Comparison of ENCODE assay signal across 1 cellular context in the genomic region with DNA sequence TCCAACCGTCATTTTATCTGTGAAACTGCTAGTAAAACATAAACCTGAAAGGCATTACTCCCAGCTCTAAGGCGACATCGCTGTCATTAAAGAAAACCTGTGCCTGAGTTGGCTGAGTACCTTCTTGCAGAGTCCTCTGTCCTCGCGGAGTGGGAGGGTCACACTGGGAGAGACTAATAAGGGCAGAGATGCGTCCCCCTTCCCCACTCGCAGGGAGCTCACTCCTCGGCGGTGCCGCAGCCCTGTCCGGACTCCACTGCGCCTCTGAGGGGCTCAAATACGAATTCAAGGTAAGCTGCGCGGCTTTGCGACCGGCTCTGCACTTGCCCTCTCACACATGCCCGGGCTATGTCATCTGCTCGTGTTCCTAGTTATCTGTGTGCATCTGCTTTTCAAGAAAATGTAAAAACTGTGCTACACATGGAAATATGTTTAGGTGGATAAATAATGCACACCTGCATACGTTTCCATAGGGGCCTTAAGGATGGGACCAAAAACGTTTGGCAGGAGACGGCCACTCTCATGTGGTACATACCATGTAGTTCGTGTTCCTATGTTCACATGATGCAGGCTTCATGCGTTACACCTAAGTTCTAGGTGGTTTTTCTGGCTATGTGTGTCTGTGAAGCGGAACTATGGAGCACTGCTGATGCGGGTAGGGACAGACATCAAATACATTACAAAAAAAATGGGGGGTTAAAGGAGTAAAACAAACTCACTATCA.
TF ChIP-seq lines count a peak whose summit lies in the region.

A gene (plus strand): TSS at position 206 of the 724 bp plus-strand sequence. CDS start 13,012 bp downstream, outside the sequence.

TF ChIP-seq in HEK293, 187 proteins besides CTCF, POLR2A, EP300 and RAD21 (continued from another document and continues in another):
- TF ChIP-seq, protein P1, sequence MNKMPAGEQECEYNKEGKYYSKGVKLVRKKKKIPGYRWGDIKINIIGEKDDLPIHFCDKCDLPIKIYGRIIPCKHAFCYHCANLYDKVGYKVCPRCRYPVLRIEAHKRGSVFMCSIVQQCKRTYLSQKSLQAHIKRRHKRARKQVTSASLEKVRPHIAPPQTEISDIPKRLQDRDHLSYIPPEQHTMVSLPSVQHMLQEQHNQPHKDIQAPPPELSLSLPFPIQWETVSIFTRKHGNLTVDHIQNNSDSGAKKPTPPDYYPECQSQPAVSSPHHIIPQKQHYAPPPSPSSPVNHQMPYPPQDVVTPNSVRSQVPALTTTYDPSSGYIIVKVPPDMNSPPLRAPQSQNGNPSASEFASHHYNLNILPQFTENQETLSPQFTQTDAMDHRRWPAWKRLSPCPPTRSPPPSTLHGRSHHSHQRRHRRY (tag by site-specific recombination; IDR thresholded peaks at IDR 0.05), result no peak
- TF ChIP-seq HOXC10 (CRISPR knock-in tag; IDR thresholded peaks at IDR 0.05) (no peak), ZNF23 (tag by site-specific recombination; IDR thresholded peaks at IDR 0.05; ENCODE audit: borderline replicate concordance) (no peak), KLF8 (tag by site-specific recombination; IDR thresholded peaks at IDR 0.05) (0 out of 2 replicates have a peak, but pooled peaks have one; percentile 19), ZNF184 (tag by site-specific recombination; IDR thresholded peaks at IDR 0.05) (no peak), HOXA7 (CRISPR knock-in tag; IDR thresholded peaks at IDR 0.05; ENCODE audit: borderline replicate concordance) (no peak), ZBTB1 (tag by site-specific recombination; IDR thresholded peaks at IDR 0.05) (no peak), ZNF202 (tag by site-specific recombination; IDR thresholded peaks at IDR 0.05; ENCODE audit: borderline replicate concordance) (no peak), ZNF155 (tag by site-specific recombination; IDR thresholded peaks at IDR 0.05) (no peak), ZNF239 (tag by site-specific recombination; IDR thresholded peaks at IDR 0.05) (no peak), ZNF585B (tag by site-specific recombination; IDR thresholded peaks at IDR 0.05) (no peak), PRDM1 (tag by site-specific recombination; IDR thresholded peaks at IDR 0.05) (no peak), ZNF514 (tag by site-specific recombination; IDR thresholded peaks at IDR 0.05) (no peak), MZF1 (tag by site-specific recombination; IDR thresholded peaks at IDR 0.05; ENCODE audit: borderline replicate concordance) (peak; percentile 81; the same call in 1 of the 2 replicates), KLF10 (tag by site-specific recombination; IDR thresholded peaks at IDR 0.05) (no peak), ZBTB8A (tag by site-specific recombination; IDR thresholded peaks at IDR 0.05) (peak; percentile 62), ZSCAN30 (tag by site-specific recombination; IDR thresholded peaks at IDR 0.05) (no peak), ZNF664 (tag by site-specific recombination; IDR thresholded peaks at IDR 0.05) (no peak), ZNF623 (tag by site-specific recombination; IDR thresholded peaks at IDR 0.05) (no peak), ZNF157 (tag by site-specific recombination; IDR thresholded peaks at IDR 0.05) (no peak), ZNF670 (tag by site-specific recombination; IDR thresholded peaks at IDR 0.05; ENCODE audit: low read depth) (no peak), ZNF211 (tag by site-specific recombination; IDR thresholded peaks at IDR 0.05; ENCODE audit: low read depth) (no peak), TRIM28 (IDR thresholded peaks at IDR 0.05; ENCODE audit: borderline replicate concordance, low read length) (peak; percentile 58; the same call in 1 of the 2 replicates), ZNF426 (tag by site-specific recombination; IDR thresholded peaks at IDR 0.05) (no peak), ZNF248 (tag by site-specific recombination; IDR thresholded peaks at IDR 0.05) (no peak), ZNF626 (tag by site-specific recombination; IDR thresholded peaks at IDR 0.05) (no peak), ZNF677 (tag by site-specific recombination; IDR thresholded peaks at IDR 0.05) (no peak), WT1 (tag by site-specific recombination; IDR thresholded peaks at IDR 0.05) (0 out of 2 replicates have a peak, but pooled peaks have one; percentile 10), ZNF133 (tag by site-specific recombination; IDR thresholded peaks at IDR 0.05) (no peak), ZNF394 (tag by site-specific recombination; IDR thresholded peaks at IDR 0.05; ENCODE audit: borderline replicate concordance) (no peak), KLF1 (tag by site-specific recombination; IDR thresholded peaks at IDR 0.05) (no peak), SALL2 (tag by site-specific recombination; IDR thresholded peaks at IDR 0.05; ENCODE audit: borderline replicate concordance) (no peak)
- TF ChIP-seq, protein P2, sequence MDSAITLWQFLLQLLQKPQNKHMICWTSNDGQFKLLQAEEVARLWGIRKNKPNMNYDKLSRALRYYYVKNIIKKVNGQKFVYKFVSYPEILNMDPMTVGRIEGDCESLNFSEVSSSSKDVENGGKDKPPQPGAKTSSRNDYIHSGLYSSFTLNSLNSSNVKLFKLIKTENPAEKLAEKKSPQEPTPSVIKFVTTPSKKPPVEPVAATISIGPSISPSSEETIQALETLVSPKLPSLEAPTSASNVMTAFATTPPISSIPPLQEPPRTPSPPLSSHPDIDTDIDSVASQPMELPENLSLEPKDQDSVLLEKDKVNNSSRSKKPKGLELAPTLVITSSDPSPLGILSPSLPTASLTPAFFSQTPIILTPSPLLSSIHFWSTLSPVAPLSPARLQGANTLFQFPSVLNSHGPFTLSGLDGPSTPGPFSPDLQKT (IDR thresholded peaks at IDR 0.05; ENCODE audit: borderline replicate concordance, low read depth, low read length), result no peak
- TF ChIP-seq, protein P3, sequence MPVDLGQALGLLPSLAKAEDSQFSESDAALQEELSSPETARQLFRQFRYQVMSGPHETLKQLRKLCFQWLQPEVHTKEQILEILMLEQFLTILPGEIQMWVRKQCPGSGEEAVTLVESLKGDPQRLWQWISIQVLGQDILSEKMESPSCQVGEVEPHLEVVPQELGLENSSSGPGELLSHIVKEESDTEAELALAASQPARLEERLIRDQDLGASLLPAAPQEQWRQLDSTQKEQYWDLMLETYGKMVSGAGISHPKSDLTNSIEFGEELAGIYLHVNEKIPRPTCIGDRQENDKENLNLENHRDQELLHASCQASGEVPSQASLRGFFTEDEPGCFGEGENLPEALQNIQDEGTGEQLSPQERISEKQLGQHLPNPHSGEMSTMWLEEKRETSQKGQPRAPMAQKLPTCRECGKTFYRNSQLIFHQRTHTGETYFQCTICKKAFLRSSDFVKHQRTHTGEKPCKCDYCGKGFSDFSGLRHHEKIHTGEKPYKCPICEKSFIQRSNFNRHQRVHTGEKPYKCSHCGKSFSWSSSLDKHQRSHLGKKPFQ (tag by site-specific recombination; IDR thresholded peaks at IDR 0.05), result no peak
- TF ChIP-seq, protein P4, sequence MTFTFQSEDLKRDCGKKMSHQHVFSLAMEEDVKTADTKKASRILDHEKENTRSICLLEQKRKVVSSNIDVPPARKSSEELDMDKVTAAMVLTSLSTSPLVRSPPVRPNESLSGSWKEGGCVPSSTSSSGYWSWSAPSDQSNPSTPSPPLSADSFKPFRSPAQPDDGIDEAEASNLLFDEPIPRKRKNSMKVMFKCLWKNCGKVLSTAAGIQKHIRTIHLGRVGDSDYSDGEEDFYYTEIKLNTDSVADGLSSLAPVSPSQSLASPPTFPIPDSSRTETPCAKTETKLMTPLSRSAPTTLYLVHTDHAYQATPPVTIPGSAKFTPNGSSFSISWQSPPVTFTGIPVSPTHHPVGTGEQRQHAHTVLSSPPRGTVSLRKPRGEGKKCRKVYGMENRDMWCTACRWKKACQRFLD (tag by site-specific recombination; IDR thresholded peaks at IDR 0.05), result no peak
- TF ChIP-seq, protein P5, sequence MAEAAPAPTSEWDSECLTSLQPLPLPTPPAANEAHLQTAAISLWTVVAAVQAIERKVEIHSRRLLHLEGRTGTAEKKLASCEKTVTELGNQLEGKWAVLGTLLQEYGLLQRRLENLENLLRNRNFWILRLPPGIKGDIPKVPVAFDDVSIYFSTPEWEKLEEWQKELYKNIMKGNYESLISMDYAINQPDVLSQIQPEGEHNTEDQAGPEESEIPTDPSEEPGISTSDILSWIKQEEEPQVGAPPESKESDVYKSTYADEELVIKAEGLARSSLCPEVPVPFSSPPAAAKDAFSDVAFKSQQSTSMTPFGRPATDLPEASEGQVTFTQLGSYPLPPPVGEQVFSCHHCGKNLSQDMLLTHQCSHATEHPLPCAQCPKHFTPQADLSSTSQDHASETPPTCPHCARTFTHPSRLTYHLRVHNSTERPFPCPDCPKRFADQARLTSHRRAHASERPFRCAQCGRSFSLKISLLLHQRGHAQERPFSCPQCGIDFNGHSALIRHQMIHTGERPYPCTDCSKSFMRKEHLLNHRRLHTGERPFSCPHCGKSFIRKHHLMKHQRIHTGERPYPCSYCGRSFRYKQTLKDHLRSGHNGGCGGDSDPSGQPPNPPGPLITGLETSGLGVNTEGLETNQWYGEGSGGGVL (tag by site-specific recombination; IDR thresholded peaks at IDR 0.05), result no peak
- TF ChIP-seq, protein P6, sequence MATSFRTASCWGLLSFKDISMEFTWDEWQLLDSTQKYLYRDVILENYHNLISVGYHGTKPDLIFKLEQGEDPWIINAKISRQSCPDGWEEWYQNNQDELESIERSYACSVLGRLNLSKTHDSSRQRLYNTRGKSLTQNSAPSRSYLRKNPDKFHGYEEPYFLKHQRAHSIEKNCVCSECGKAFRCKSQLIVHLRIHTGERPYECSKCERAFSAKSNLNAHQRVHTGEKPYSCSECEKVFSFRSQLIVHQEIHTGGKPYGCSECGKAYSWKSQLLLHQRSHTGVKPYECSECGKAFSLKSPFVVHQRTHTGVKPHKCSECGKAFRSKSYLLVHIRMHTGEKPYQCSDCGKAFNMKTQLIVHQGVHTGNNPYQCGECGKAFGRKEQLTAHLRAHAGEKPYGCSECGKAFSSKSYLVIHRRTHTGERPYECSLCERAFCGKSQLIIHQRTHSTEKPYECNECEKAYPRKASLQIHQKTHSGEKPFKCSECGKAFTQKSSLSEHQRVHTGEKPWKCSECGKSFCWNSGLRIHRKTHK (tag by site-specific recombination; IDR thresholded peaks at IDR 0.05), result no peak
- TF ChIP-seq, protein P7, sequence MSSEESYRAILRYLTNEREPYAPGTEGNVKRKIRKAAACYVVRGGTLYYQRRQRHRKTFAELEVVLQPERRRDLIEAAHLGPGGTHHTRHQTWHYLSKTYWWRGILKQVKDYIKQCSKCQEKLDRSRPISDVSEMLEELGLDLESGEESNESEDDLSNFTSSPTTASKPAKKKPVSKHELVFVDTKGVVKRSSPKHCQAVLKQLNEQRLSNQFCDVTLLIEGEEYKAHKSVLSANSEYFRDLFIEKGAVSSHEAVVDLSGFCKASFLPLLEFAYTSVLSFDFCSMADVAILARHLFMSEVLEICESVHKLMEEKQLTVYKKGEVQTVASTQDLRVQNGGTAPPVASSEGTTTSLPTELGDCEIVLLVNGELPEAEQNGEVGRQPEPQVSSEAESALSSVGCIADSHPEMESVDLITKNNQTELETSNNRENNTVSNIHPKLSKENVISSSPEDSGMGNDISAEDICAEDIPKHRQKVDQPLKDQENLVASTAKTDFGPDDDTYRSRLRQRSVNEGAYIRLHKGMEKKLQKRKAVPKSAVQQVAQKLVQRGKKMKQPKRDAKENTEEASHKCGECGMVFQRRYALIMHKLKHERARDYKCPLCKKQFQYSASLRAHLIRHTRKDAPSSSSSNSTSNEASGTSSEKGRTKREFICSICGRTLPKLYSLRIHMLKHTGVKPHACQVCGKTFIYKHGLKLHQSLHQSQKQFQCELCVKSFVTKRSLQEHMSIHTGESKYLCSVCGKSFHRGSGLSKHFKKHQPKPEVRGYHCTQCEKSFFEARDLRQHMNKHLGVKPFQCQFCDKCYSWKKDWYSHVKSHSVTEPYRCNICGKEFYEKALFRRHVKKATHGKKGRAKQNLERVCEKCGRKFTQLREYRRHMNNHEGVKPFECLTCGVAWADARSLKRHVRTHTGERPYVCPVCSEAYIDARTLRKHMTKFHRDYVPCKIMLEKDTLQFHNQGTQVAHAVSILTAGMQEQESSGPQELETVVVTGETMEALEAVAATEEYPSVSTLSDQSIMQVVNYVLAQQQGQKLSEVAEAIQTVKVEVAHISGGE (tag by site-specific recombination; conservative IDR thresholded peaks at IDR 0.05; ENCODE audit: low read depth), result peak; percentile 92
- TF ChIP-seq, protein P8, sequence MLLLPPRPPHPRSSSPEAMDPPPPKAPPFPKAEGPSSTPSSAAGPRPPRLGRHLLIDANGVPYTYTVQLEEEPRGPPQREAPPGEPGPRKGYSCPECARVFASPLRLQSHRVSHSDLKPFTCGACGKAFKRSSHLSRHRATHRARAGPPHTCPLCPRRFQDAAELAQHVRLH (tag by site-specific recombination; IDR thresholded peaks at IDR 0.05), result no peak
- TF ChIP-seq, protein P9, sequence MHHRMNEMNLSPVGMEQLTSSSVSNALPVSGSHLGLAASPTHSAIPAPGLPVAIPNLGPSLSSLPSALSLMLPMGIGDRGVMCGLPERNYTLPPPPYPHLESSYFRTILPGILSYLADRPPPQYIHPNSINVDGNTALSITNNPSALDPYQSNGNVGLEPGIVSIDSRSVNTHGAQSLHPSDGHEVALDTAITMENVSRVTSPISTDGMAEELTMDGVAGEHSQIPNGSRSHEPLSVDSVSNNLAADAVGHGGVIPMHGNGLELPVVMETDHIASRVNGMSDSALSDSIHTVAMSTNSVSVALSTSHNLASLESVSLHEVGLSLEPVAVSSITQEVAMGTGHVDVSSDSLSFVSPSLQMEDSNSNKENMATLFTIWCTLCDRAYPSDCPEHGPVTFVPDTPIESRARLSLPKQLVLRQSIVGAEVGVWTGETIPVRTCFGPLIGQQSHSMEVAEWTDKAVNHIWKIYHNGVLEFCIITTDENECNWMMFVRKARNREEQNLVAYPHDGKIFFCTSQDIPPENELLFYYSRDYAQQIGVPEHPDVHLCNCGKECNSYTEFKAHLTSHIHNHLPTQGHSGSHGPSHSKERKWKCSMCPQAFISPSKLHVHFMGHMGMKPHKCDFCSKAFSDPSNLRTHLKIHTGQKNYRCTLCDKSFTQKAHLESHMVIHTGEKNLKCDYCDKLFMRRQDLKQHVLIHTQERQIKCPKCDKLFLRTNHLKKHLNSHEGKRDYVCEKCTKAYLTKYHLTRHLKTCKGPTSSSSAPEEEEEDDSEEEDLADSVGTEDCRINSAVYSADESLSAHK (tag by site-specific recombination; IDR thresholded peaks at IDR 0.05), result no peak
- TF ChIP-seq, protein P10, sequence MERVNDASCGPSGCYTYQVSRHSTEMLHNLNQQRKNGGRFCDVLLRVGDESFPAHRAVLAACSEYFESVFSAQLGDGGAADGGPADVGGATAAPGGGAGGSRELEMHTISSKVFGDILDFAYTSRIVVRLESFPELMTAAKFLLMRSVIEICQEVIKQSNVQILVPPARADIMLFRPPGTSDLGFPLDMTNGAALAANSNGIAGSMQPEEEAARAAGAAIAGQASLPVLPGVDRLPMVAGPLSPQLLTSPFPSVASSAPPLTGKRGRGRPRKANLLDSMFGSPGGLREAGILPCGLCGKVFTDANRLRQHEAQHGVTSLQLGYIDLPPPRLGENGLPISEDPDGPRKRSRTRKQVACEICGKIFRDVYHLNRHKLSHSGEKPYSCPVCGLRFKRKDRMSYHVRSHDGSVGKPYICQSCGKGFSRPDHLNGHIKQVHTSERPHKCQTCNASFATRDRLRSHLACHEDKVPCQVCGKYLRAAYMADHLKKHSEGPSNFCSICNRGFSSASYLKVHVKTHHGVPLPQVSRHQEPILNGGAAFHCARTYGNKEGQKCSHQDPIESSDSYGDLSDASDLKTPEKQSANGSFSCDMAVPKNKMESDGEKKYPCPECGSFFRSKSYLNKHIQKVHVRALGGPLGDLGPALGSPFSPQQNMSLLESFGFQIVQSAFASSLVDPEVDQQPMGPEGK (tag by site-specific recombination; IDR thresholded peaks at IDR 0.05), result no peak
